Comparison of ENCODE assay signal across 8 cellular contexts in genomic region chr3:113521981-113522380, GRCh38. TPM values are rescaled to one million over a fixed set of nuclear protein-coding genes. Genes with fewer than 3 reads are reported as not detected.
"Had no signal": no experiment of that assay in that cellular context is flagged by ENCODE, and none has a peak within 500 bp of the region (broad histone marks: within the 10 kb centered on the region; RNA-seq: fewer than 3 reads in every experiment).

No MANE protein-coding gene starts in this region.

- H3K4me2 ChIP-seq: KMS-11 had no signal

- DNase-seq: IMR-90, KBM-7, KG1 had no signal

- H3K4me3 ChIP-seq: K562 had no signal

- ATAC-seq: HepG2, K562 had no signal

- H3K9me3 Mint-ChIP-seq: IgD-negative memory B cell had no signal

- H3K27ac ChIP-seq: HL-60, KMS-11 had no signal

- H3K9ac ChIP-seq: KMS-11 had no signal

RNA-seq across cellular contexts. Expression of gene SIDT1, which starts 10.4 kb away (rescaled TPM):
- total RNA-seq: IMR-90, K562 had no signal
- polyA plus RNA-seq: IMR-90, K562 had no signal
